In genomic region chr6:169058634-169059033, GRCh38 we compare ENCODE assay signal across 27 cellular contexts.
"Had no signal": no experiment of that assay in that cellular context is flagged by ENCODE, and none has a peak within 500 bp of the region (broad histone marks: within the 10 kb centered on the region; RNA-seq: fewer than 3 reads in every experiment).

No MANE protein-coding gene starts in this region.

- H3K9me3 ChIP-seq: gastrocnemius medialis had no signal

- ATAC-seq: activated CD4-positive, alpha-beta T cell treated with anti-CD3 and anti-CD28 coated beads for 36 hours; activated CD8-positive, alpha-beta T cell treated with anti-CD3 and anti-CD28 coated beads for 36 hours; activated T-cell treated with anti-CD3 and anti-CD28 coated beads, Interleukin-2, amount 50 U/mL, for 4 hours; activated T-helper 17 cell treated with anti-CD3 and anti-CD28 coated beads, Interleukin-2, amount 50 U/mL, for 72 hours; effector memory CD8-positive, alpha-beta T cell; foreskin keratinocyte; gastrocnemius medialis had no signal

- DNase-seq: activated CD4-positive, alpha-beta T cell treated with anti-CD3 and anti-CD28 coated beads for 36 hours; activated CD4-positive, alpha-beta T cell treated with anti-CD3 and anti-CD28 coated beads, Interleukin-2, amount 10 ng/mL, durations not matched to agents 7 days and 5 days; activated CD4-positive, alpha-beta T cell treated with anti-CD3 and anti-CD28 coated beads, Interleukin-2, amount 50 U/mL, for 48 hours; activated CD4-positive, CD25-positive, alpha-beta regulatory T cell; activated CD4-positive, CD25-positive, alpha-beta regulatory T cell treated with anti-CD3 and anti-CD28 coated beads, Interleukin-2, amount 50 U/mL, for 72 hours; activated CD8-positive, alpha-beta memory T cell treated with anti-CD3 and anti-CD28 coated beads for 24 hours; activated CD8-positive, alpha-beta T cell treated with anti-CD3 and anti-CD28 coated beads for 36 hours; activated effector memory CD4-positive, alpha-beta T cell treated with Interleukin-2 at 50 U/mL for 16 hours; activated gamma-delta T cell treated with Interleukin-2 at 50 U/mL for 16 hours; activated naive CD4-positive, alpha-beta T cell treated with anti-CD3 and anti-CD28 coated beads, Interleukin-2, amount 50 U/mL, for 16 hours; activated naive CD4-positive, alpha-beta T cell treated with Interleukin-2 at 50 U/mL for 16 hours; activated T-cell treated with anti-CD3 and anti-CD28 coated beads, Interleukin-2, amount 50 U/mL, for 4 hours; amniotic stem cell; anterior cingulate cortex; brain microvascular endothelial cell; cortex of kidney; dermis blood vessel endothelial cell; effector CD4-positive, alpha-beta T cell; effector memory CD8-positive, alpha-beta T cell; erythroblast; foreskin keratinocyte; gastrocnemius medialis; T-helper 2 cell had no signal

- H3K36me3 ChIP-seq: brain microvascular endothelial cell, esophagus muscularis mucosa, gastrocnemius medialis had no signal

- H3K4me3 ChIP-seq: esophagus muscularis mucosa, gastrocnemius medialis had no signal

- H3K27ac Mint-ChIP-seq: activated CD4-positive, alpha-beta T cell treated with anti-CD3 and anti-CD28 coated beads for 36 hours; activated CD4-positive, alpha-beta T cell treated with anti-CD3 and anti-CD28 coated beads, Interleukin-2, amount 10 ng/mL, durations not matched to agents 7 days and 5 days; activated CD8-positive, alpha-beta T cell treated with anti-CD3 and anti-CD28 coated beads for 36 hours; activated naive CD8-positive, alpha-beta T cell; activated T-helper 17 cell treated with anti-CD3 and anti-CD28 coated beads, Interleukin-2, amount 50 U/mL, for 72 hours; effector memory CD8-positive, alpha-beta T cell had no signal

- H3K27ac ChIP-seq: brain microvascular endothelial cell, esophagus muscularis mucosa, foreskin keratinocyte, gastrocnemius medialis had no signal

- H3K4me3 Mint-ChIP-seq: activated CD4-positive, alpha-beta T cell treated with anti-CD3 and anti-CD28 coated beads for 36 hours; activated CD4-positive, alpha-beta T cell treated with anti-CD3 and anti-CD28 coated beads, Interleukin-2, amount 10 ng/mL, durations not matched to agents 7 days and 5 days; activated CD8-positive, alpha-beta T cell treated with anti-CD3 and anti-CD28 coated beads for 36 hours; activated naive CD8-positive, alpha-beta T cell; activated T-cell treated with anti-CD3 and anti-CD28 coated beads, Interleukin-2, amount 50 U/mL, for 4 hours; activated T-helper 17 cell treated with anti-CD3 and anti-CD28 coated beads, Interleukin-2, amount 50 U/mL, for 72 hours; central memory CD8-positive, alpha-beta T cell; effector memory CD8-positive, alpha-beta T cell had no signal

- H3K36me3 Mint-ChIP-seq: activated naive CD8-positive, alpha-beta T cell had no signal

- H3K4me1 Mint-ChIP-seq: activated CD4-positive, alpha-beta T cell treated with anti-CD3 and anti-CD28 coated beads for 36 hours; activated CD4-positive, alpha-beta T cell treated with anti-CD3 and anti-CD28 coated beads, Interleukin-2, amount 10 ng/mL, durations not matched to agents 7 days and 5 days; activated T-helper 17 cell treated with anti-CD3 and anti-CD28 coated beads, Interleukin-2, amount 50 U/mL, for 72 hours; central memory CD8-positive, alpha-beta T cell had no signal

- H3K9me3 Mint-ChIP-seq: activated CD4-positive, alpha-beta T cell treated with anti-CD3 and anti-CD28 coated beads, Interleukin-2, amount 10 ng/mL, durations not matched to agents 7 days and 5 days; central memory CD8-positive, alpha-beta T cell; effector memory CD8-positive, alpha-beta T cell had no signal

- H3K4me1 ChIP-seq: esophagus muscularis mucosa, foreskin keratinocyte, gastrocnemius medialis had no signal

- H3K27me3 ChIP-seq: brain microvascular endothelial cell, esophagus muscularis mucosa, foreskin keratinocyte, gastrocnemius medialis had no signal
